8 cellular contexts compared by ENCODE assay signal in genomic region chr1:70205437-70206118, GRCh38. TPM values are rescaled to one million over a fixed set of nuclear protein-coding genes. Genes with fewer than 3 reads are reported as not detected.
DNase-seq lines count a peak whose midpoint lies in the region; ATAC-seq and TF ChIP-seq lines count a peak whose summit lies in the region.

LRRC40 (minus strand) TSS chr1:70205579; CDS start chr1:70205540, 39 bp downstream.

- CTCF ChIA-PET in Calu3 (lab: Charles Lee) = no interaction called here

- peak within 1 kb of the TSS; percentile 92 for H3K27ac Mint-ChIP-seq in Calu3 (ENCODE audit: unreplicated experiment)
- H3K27ac Mint-ChIP-seq in endothelial cell (ENCODE audit: unreplicated experiment) = peak within 1 kb of the TSS; percentile 99
- peak within 1 kb of the TSS; percentile 100 for H3K27ac Mint-ChIP-seq in mesothelial cell of epicardium

- H3K4me1 ChIP-seq in HUES64 (ENCODE audit: insufficient read depth, low read length) (peaks cover 9% of the 10 kb centered on the region; the same call in 1 of the 2 replicates), OCI-LY1 (ENCODE audit: insufficient read depth, low read length, severe bottlenecking) (peaks cover 52% of the 10 kb centered on the region)

- no peak for TF ChIP-seq CTCF in Calu3 (IDR thresholded peaks at IDR 0.05; ENCODE audit: unreplicated experiment)
- TF ChIP-seq CTCF in OCI-LY1 (IDR thresholded peaks at IDR 0.05; ENCODE audit: low read length) = no peak
- TF ChIP-seq CTCF in endothelial cell (IDR thresholded peaks at IDR 0.05; ENCODE audit: unreplicated experiment) = no peak
- TF ChIP-seq CTCF in mesothelial cell of epicardium (IDR thresholded peaks at IDR 0.05; ENCODE audit: unreplicated experiment) = no peak

- peaks cover 93% of the 10 kb centered on the region for H3K79me2 ChIP-seq in OCI-LY1 (ENCODE audit: insufficient read depth, low read length)

- H3K36me3 Mint-ChIP-seq in Calu3 (ENCODE audit: insufficient read depth, unreplicated experiment) (peaks cover 36% of the 10 kb centered on the region), endothelial cell (ENCODE audit: low read depth, unreplicated experiment) (peaks cover 9% of the 10 kb centered on the region), mesothelial cell of epicardium (no peaks in the 10 kb centered on the region)

- peak within 1 kb of the TSS; percentile 97 for H3K4me2 ChIP-seq in OCI-LY1 (ENCODE audit: low read length)

- DNase-seq in Calu3 = peak; percentile 94
- DNase-seq in activated CD8-positive, alpha-beta memory T cell treated with anti-CD3 and anti-CD28 coated beads, Interleukin-2, amount 50 U/mL, for 48 hours = peak; percentile 98
- DNase-seq in endothelial cell (ENCODE audit: low spot score) = peak; percentile 97
- peak; percentile 85 to 97 for DNase-seq in mesothelial cell of epicardium (ENCODE audit: low spot score in 2 of 2, unreplicated experiment in 2 of 2)
- peak; percentile 94 to 95 for DNase-seq in stimulated activated CD8-positive, alpha-beta memory T cell treated with anti-CD3 and anti-CD28 coated beads, Interleukin-15, amount 100 ng/mL, for 48 hours (ENCODE audit: low read depth in 2 of 2)

- H3K4me3 Mint-ChIP-seq in Calu3 (ENCODE audit: low read depth, unreplicated experiment) = peak within 1 kb of the TSS; percentile 92
- H3K4me3 Mint-ChIP-seq in endothelial cell (ENCODE audit: unreplicated experiment) = peak within 1 kb of the TSS; percentile 99
- H3K4me3 Mint-ChIP-seq in mesothelial cell of epicardium = peak within 1 kb of the TSS; percentile 99

- peak within 1 kb of the TSS; percentile 97 for H3K9ac ChIP-seq in HUES64 (ENCODE audit: low read depth, low read length)
- H3K9ac ChIP-seq in OCI-LY1 (ENCODE audit: low read length) = peak within 1 kb of the TSS; percentile 83

- peaks cover 18% of the 10 kb centered on the region for H3K36me3 ChIP-seq in HUES64 (ENCODE audit: insufficient read depth, low read length)
- peaks cover 16% of the 10 kb centered on the region for H3K36me3 ChIP-seq in OCI-LY1 (ENCODE audit: insufficient read depth, low read length)

- under 1% methylated on average over 46 of the region's 46 CpGs for WGBS in HUES64

- no peaks in the 10 kb centered on the region for H3K9me2 ChIP-seq in OCI-LY1 (ENCODE audit: low read depth, low read length)

- BruUV-seq in Calu3 (replicated peaks; lab: Mats Ljungman, UMichigan) = TSS peak; percentile 68

- H4K20me1 ChIP-seq in OCI-LY1 (ENCODE audit: insufficient read depth, low read length) = no peaks in the 10 kb centered on the region

- no peaks in the 10 kb centered on the region for H3F3A ChIP-seq in OCI-LY1 (ENCODE audit: insufficient read depth, low read length)

- H3K4me1 Mint-ChIP-seq in Calu3 (ENCODE audit: low read depth, unreplicated experiment) (peaks cover 24% of the 10 kb centered on the region), endothelial cell (ENCODE audit: unreplicated experiment) (peaks cover 33% of the 10 kb centered on the region), mesothelial cell of epicardium (peaks cover 38% of the 10 kb centered on the region)

- H3K27me3 Mint-ChIP-seq in Calu3 (ENCODE audit: unreplicated experiment) (no peaks in the 10 kb centered on the region), endothelial cell (ENCODE audit: unreplicated experiment) (peaks cover 6% of the 10 kb centered on the region), mesothelial cell of epicardium (ENCODE audit: low read depth) (no peaks in the 10 kb centered on the region)

- peak within 1 kb of the TSS; percentile 91 for H3K27ac ChIP-seq in HUES64 (ENCODE audit: low read depth, low read length)
- peak within 1 kb of the TSS; percentile 75 for H3K27ac ChIP-seq in OCI-LY1 (ENCODE audit: low read depth, low read length, poor library complexity, severe bottlenecking)

- 0 out of 2 replicates have a peak within 1 kb of the TSS, but pooled peaks have one; percentile 44 for H2AFZ ChIP-seq in OCI-LY1 (ENCODE audit: low read length)

- H3K27me3 ChIP-seq in HUES64 (ENCODE audit: insufficient read depth, low read length) = no peaks in the 10 kb centered on the region
- no peaks in the 10 kb centered on the region for H3K27me3 ChIP-seq in OCI-LY1 (ENCODE audit: insufficient read depth, low read length)

- H3K4me3 ChIP-seq in HUES64 (ENCODE audit: low read length) (peak within 1 kb of the TSS; percentile 88), OCI-LY1 (ENCODE audit: low read depth, low read length, poor library complexity, severe bottlenecking) (peak within 1 kb of the TSS; percentile 82)

- H3K9me3 ChIP-seq in HUES64 (ENCODE audit: insufficient read depth, low read depth, low read length) (no peaks in the 10 kb centered on the region), OCI-LY1 (ENCODE audit: low read length) (no peaks in the 10 kb centered on the region)

- H3K9me3 Mint-ChIP-seq in Calu3 (ENCODE audit: low read depth, unreplicated experiment) (no peaks in the 10 kb centered on the region), endothelial cell (ENCODE audit: unreplicated experiment) (no peaks in the 10 kb centered on the region), mesothelial cell of epicardium (no peaks in the 10 kb centered on the region)

- intact Hi-C loops in Calu3 (cut with micrococcal nuclease; ENCODE audit: unreplicated experiment) = no loop called here

- peak; percentile 87 for ATAC-seq in GM21447 (IDR thresholded peaks at IDR 0.05; ENCODE audit: unreplicated experiment)

RNA-seq across cellular contexts. Expression of gene LRRC40, which starts in this region (rescaled TPM):
- total RNA-seq in Calu3 (2022) (15.8 and 16.0 TPM in 2 replicates), endothelial cell (ENCODE audit: unreplicated experiment) (27.2 TPM), mesothelial cell of epicardium (17.9 to 19.6 TPM (median 18.9 TPM) in 3 replicates)
- polyA plus RNA-seq in HUES64 (2013, experiment 1 of 2) = 35.5 TPM
- 36.9 TPM for polyA plus RNA-seq in HUES64 (2013, experiment 2 of 2)

Comparison
In these comparisons a context has a peak if more than half of its experiments do, and no peak if none do; other contexts are left out.
1. Peak in every context shown above with its lines: DNase-seq, ATAC-seq, H3K4me3 ChIP-seq and H3K27ac ChIP-seq.